In genomic region chr5:163489055-163489744, GRCh38 we compare ENCODE assay signal across 9 cellular contexts. TPM values are rescaled to one million over a fixed set of nuclear protein-coding genes. Genes with fewer than 3 reads are reported as not detected.
DNase-seq lines count a peak whose midpoint lies in the region; ATAC-seq, FAIRE-seq and TF ChIP-seq lines count a peak whose summit lies in the region.
"Had no signal": no experiment of that assay in that cellular context is flagged by ENCODE, and none has a peak within 500 bp of the region (broad histone marks: within the 10 kb centered on the region; RNA-seq: fewer than 3 reads in every experiment).

No MANE protein-coding gene starts in this region.

- POLR2A ChIA-PET in AG04450 (lab: Yijun Ruan, JAX) = no interaction called here

- no peaks in the 10 kb centered on the region for H3K36me3 Mint-ChIP-seq in glutamatergic neuron (ENCODE audit: unreplicated experiment)

- H3K4me3 ChIP-seq in AG04450 (ENCODE audit: low read depth, low read length) = no peak overlapping the region

- H3K4me1 Mint-ChIP-seq in glutamatergic neuron (ENCODE audit: low read depth, unreplicated experiment) = no peaks in the 10 kb centered on the region

- no peaks in the 10 kb centered on the region for H3K9me3 ChIP-seq in AG04450 (ENCODE audit: control insufficient read depth, insufficient read depth, low read length)

- TF ChIP-seq CTCF in AG04450 (IDR thresholded peaks at IDR 0.05; ENCODE audit: low read depth, low read length) (peak; percentile 42), glutamatergic neuron (IDR thresholded peaks at IDR 0.05; ENCODE audit: partially characterized antibody, unreplicated experiment) (no peak)

- no peak for FAIRE-seq in frontal cortex (lab: Jason Lieb, UNC)

- no peak overlapping the region for H3K27ac Mint-ChIP-seq in glutamatergic neuron (ENCODE audit: unreplicated experiment)

- no peaks in the 10 kb centered on the region for H3K27me3 ChIP-seq in AG04450 (ENCODE audit: control insufficient read depth, insufficient read depth, low read length)

- ATAC-seq in GM18867 (IDR thresholded peaks at IDR 0.05; ENCODE audit: unreplicated experiment) (peak; percentile 44), HG03460 (IDR thresholded peaks at IDR 0.05; ENCODE audit: unreplicated experiment) (no peak), HG03439 (IDR thresholded peaks at IDR 0.05; ENCODE audit: unreplicated experiment) (no peak)

- no peaks in the 10 kb centered on the region for H3K9me3 Mint-ChIP-seq in glutamatergic neuron (ENCODE audit: unreplicated experiment)

- CTCF ChIA-PET in AG04450 (lab: Charles Lee) = interaction anchor here (0.6 to 2.3 kb wide), 8 partner anchors 9 to 81 kb away, joined by 3 to 10 read pairs (median 4); no protein-coding TSS in a partner anchor

- H3K4me3 Mint-ChIP-seq in glutamatergic neuron (ENCODE audit: unreplicated experiment) = no peak overlapping the region

- H3K27ac ChIP-seq in AG04450 (ENCODE audit: low read depth, low read length) = no peak overlapping the region

- no peaks in the 10 kb centered on the region for H3K27me3 Mint-ChIP-seq in glutamatergic neuron (ENCODE audit: unreplicated experiment)

- DNase-seq in AG04450 (ENCODE audit: low read depth, low spot score) = no peak
- peak; percentile 9 for DNase-seq in SK-N-DZ (ENCODE audit: low spot score)
- peak; percentile 32 for DNase-seq in glutamatergic neuron
- DNase-seq in frontal cortex (ENCODE audit: low spot score in 2 of 2) = no peak
- no peak for DNase-seq in middle frontal gyrus (ENCODE audit: extremely low spot score, low spot score)
- DNase-seq: nucleus accumbens had no signal

RNA-seq across cellular contexts. Expression of gene MAT2B, which starts 16.2 kb away (rescaled TPM):
- polyA plus RNA-seq in AG04450 (2011; rRNA removed) = 59.5 and 86.4 TPM in 2 replicates
- 54.3 and 61.9 TPM in 2 replicates for polyA minus RNA-seq in AG04450 (2011; rRNA and poly(A)+ RNA removed)
- 79.5 and 86.3 TPM in 2 replicates for polyA plus RNA-seq in SK-N-DZ (2014; cell fraction: cytosol; rRNA removed)
- polyA plus RNA-seq in SK-N-DZ (2014; cell fraction: nucleus; rRNA removed) = 56.8 and 66.1 TPM in 2 replicates
- 23.1 TPM for total RNA-seq in glutamatergic neuron (ENCODE audit: unreplicated experiment)
- 37.1 TPM for total RNA-seq in frontal cortex

RNA-seq across cellular contexts. Expression of gene HMMR, which starts 28.8 kb away (rescaled TPM):
- 6.3 and 12.5 TPM in 2 replicates for polyA plus RNA-seq in AG04450 (2011; rRNA removed)
- polyA minus RNA-seq in AG04450 (2011; rRNA and poly(A)+ RNA removed) = 1.6 and 2.5 TPM in 2 replicates
- polyA plus RNA-seq in SK-N-DZ (2014; cell fraction: cytosol; rRNA removed) = 105 and 107 TPM in 2 replicates
- 60.4 and 93.4 TPM in 2 replicates for polyA plus RNA-seq in SK-N-DZ (2014; cell fraction: nucleus; rRNA removed)
- total RNA-seq in glutamatergic neuron (ENCODE audit: unreplicated experiment) (7.4 TPM), frontal cortex (2.9 TPM)

RNA-seq across cellular contexts. Expression of gene NUDCD2, which starts 29.3 kb away (rescaled TPM):
- polyA plus RNA-seq in AG04450 (2011; rRNA removed) = 3.8 and 5.6 TPM in 2 replicates
- 1.4 and 1.8 TPM in 2 replicates for polyA minus RNA-seq in AG04450 (2011; rRNA and poly(A)+ RNA removed)
- 31.3 and 36.0 TPM in 2 replicates for polyA plus RNA-seq in SK-N-DZ (2014; cell fraction: cytosol; rRNA removed)
- 31.5 and 31.6 TPM in 2 replicates for polyA plus RNA-seq in SK-N-DZ (2014; cell fraction: nucleus; rRNA removed)
- total RNA-seq in glutamatergic neuron (ENCODE audit: unreplicated experiment) = 19.2 TPM
- total RNA-seq in frontal cortex = 17.5 TPM

RNA-seq across cellular contexts. Expression of gene CCNG1, which starts 51.8 kb away (rescaled TPM):
- polyA plus RNA-seq in AG04450 (2011; rRNA removed) = 236 and 325 TPM in 2 replicates
- polyA minus RNA-seq in AG04450 (2011; rRNA and poly(A)+ RNA removed) = 156 and 253 TPM in 2 replicates
- polyA plus RNA-seq in SK-N-DZ (2014; cell fraction: cytosol; rRNA removed) = 85.2 and 90.3 TPM in 2 replicates
- polyA plus RNA-seq in SK-N-DZ (2014; cell fraction: nucleus; rRNA removed) = 47.7 and 57.7 TPM in 2 replicates
- total RNA-seq in glutamatergic neuron (ENCODE audit: unreplicated experiment) = 149 TPM
- 133 TPM for total RNA-seq in frontal cortex

Comparison
In these comparisons a context has a peak if more than half of its experiments do, and no peak if none do; other contexts are left out.
1. DNase-seq: peak in SK-N-DZ (single experiment) and glutamatergic neuron (single experiment); none in AG04450 (single experiment), frontal cortex (0 of 2) and middle frontal gyrus (single experiment).